Comparison of ENCODE assay signal across 8 cellular contexts in genomic region chr15:40340740-40341400, GRCh38. TPM values are rescaled to one million over a fixed set of nuclear protein-coding genes. Genes with fewer than 3 reads are reported as not detected.
DNase-seq lines count a peak whose midpoint lies in the region; TF ChIP-seq lines count a peak whose summit lies in the region.

TSS of gene CCDC9B (minus strand) at chr15:40340939. CDS start at chr15:40340819, 120 bp downstream.

- H3K4me3 ChIP-seq in AG04450 (ENCODE audit: low read depth, low read length) = peak within 1 kb of the TSS; percentile 70
- H3K4me3 ChIP-seq in SJSA1 = peak within 1 kb of the TSS; percentile 49
- peak within 1 kb of the TSS; percentile 56 to 65 (median 64) for H3K4me3 ChIP-seq in esophagus muscularis mucosa
- peak within 1 kb of the TSS; percentile 63 to 93 for H3K4me3 ChIP-seq in muscle layer of colon (ENCODE audit: low read depth in 1 of 2, low read length in 2 of 2)

- peak; percentile 90 for TF ChIP-seq POLR2A in esophagus muscularis mucosa (IDR thresholded peaks at IDR 0.05; ENCODE audit: low read depth)

- CTCF ChIA-PET in AG04450 (lab: Charles Lee) = interaction anchor here (1.0 to 8.6 kb wide), 6 partner anchors 12 to 249 kb away, joined by 3 to 85 read pairs (median 9); partner anchors contain the start of gene INAFM2

- no peak for TF ChIP-seq CTCF in AG04450 (IDR thresholded peaks at IDR 0.05; ENCODE audit: low read depth, low read length)
- TF ChIP-seq CTCF in esophagus muscularis mucosa (IDR thresholded peaks at IDR 0.05) = peak in 1 of 3 experiments; percentile 8

- no peak for DNase-seq in AG04450 (ENCODE audit: low read depth, low spot score)
- DNase-seq in LHCN-M2 (ENCODE audit: low read depth) = peak; percentile 89
- DNase-seq in SJSA1 (ENCODE audit: low read depth in 1 of 2, low spot score in 2 of 2) = peak; percentile 93 to 94
- DNase-seq in esophagus muscularis mucosa (ENCODE audit: extremely low spot score) = peak; percentile 96
- no peak for DNase-seq in OCI-M2 (lab: John Stamatoyannopoulos, UW; ENCODE audit: unreplicated experiment)
- no peak for DNase-seq in stimulated activated CD8-positive, alpha-beta memory T cell treated with anti-CD3 and anti-CD28 coated beads, Interleukin-4, amount 100 ng/mL, for 48 hours
- DNase-seq in islet precursor cell = no peak

- peak within 1 kb of the TSS; percentile 99 for H3K9ac ChIP-seq in muscle layer of colon (ENCODE audit: low read length)

- H3K27ac ChIP-seq in AG04450 (ENCODE audit: low read depth, low read length) (peak within 1 kb of the TSS; percentile 97), SJSA1 (peak within 1 kb of the TSS; percentile 97), esophagus muscularis mucosa (replicated peaks in 1 of 4) (peak within 1 kb of the TSS; percentile 96 to 98 (median 98)), muscle layer of colon (ENCODE audit: low read depth, low read length) (peak within 1 kb of the TSS; percentile 95)

- WGBS in esophagus muscularis mucosa = 11% methylated on average over 13 of the region's 17 CpGs

- H3K27me3 ChIP-seq in AG04450 (ENCODE audit: control insufficient read depth, insufficient read depth, low read length) (no peaks in the 10 kb centered on the region), SJSA1 (replicated peaks) (no peaks in the 10 kb centered on the region), esophagus muscularis mucosa (no peaks in the 10 kb centered on the region), muscle layer of colon (ENCODE audit: control insufficient read depth in 1 of 2, insufficient read depth in 2 of 2, low read length in 2 of 2) (no peaks in the 10 kb centered on the region)

- intact Hi-C loops in esophagus muscularis mucosa (cut with DNase I) = no loop called here

- peaks cover 88% of the 10 kb centered on the region for H3K4me1 ChIP-seq in SJSA1 (replicated peaks)
- peaks cover 86 to 92% (median 91%) of the 10 kb centered on the region in 4 donors for H3K4me1 ChIP-seq in esophagus muscularis mucosa
- peaks cover 75% of the 10 kb centered on the region for H3K4me1 ChIP-seq in muscle layer of colon (ENCODE audit: insufficient read depth, low read length)

- peaks cover 43% of the 10 kb centered on the region for H3K36me3 ChIP-seq in SJSA1
- H3K36me3 ChIP-seq in esophagus muscularis mucosa = peaks cover 2 to 24% (median 15%) of the 10 kb centered on the region in 4 donors
- H3K36me3 ChIP-seq in muscle layer of colon (ENCODE audit: insufficient read depth, low read length) = peaks cover 11% of the 10 kb centered on the region

- H3K9me3 ChIP-seq in AG04450 (ENCODE audit: control insufficient read depth, insufficient read depth, low read length) (no peaks in the 10 kb centered on the region), SJSA1 (replicated peaks) (no peaks in the 10 kb centered on the region), esophagus muscularis mucosa (no peaks in the 10 kb centered on the region), muscle layer of colon (ENCODE audit: low read length) (no peaks in the 10 kb centered on the region)

- no peak for TF ChIP-seq EP300 in esophagus muscularis mucosa (IDR thresholded peaks at IDR 0.05)

- POLR2A ChIA-PET in AG04450 (lab: Yijun Ruan, JAX) = interaction anchor here (0.6 to 4.9 kb wide), 7 partner anchors 11 to 253 kb away, joined by 3 to 101 read pairs (median 5); partner anchors contain the start of gene INAFM2

RNA-seq across cellular contexts. Expression of gene CCDC9B, which starts in this region (rescaled TPM):
- polyA plus RNA-seq in AG04450 (2011; rRNA removed) = 5.5 and 8.4 TPM in 2 replicates
- 34.8 and 39.9 TPM in 2 replicates for polyA minus RNA-seq in AG04450 (2011; rRNA and poly(A)+ RNA removed)
- total RNA-seq in LHCN-M2 (2014; rRNA removed) (9.8 and 12.1 TPM in 2 replicates), esophagus muscularis mucosa (10 to 100 TPM; 22.9 to 82.6 (median 56.3) TPM)
- 53.9 TPM for polyA plus RNA-seq in LHCN-M2 (2012)
- total RNA-seq in SJSA1 (2014; rRNA removed; shearing (Covaris generic)) = 29.5 and 39.0 TPM in 2 replicates

Comparison
In these comparisons a context has a peak if more than half of its experiments do, and no peak if none do; other contexts are left out.
1. DNase-seq: peak in LHCN-M2 (single experiment), SJSA1 (2 of 2) and esophagus muscularis mucosa (single experiment); none in AG04450 (single experiment), OCI-M2 (single experiment), stimulated activated CD8-positive, alpha-beta memory T cell treated with anti-CD3 and anti-CD28 coated beads, Interleukin-4, amount 100 ng/mL, for 48 hours (single experiment) and islet precursor cell (single experiment).
2. Peak in every context shown above with its lines, with median percentiles within 50 percentile points of each other: H3K27ac ChIP-seq and H3K4me3 ChIP-seq.